9 cellular contexts compared by ENCODE assay signal in genomic region chr10:101120520-101120883, GRCh38. TPM values are rescaled to one million over a fixed set of nuclear protein-coding genes. Genes with fewer than 3 reads are reported as not detected.
DNase-seq lines count a peak whose midpoint lies in the region; TF ChIP-seq lines count a peak whose summit lies in the region.
"Had no signal": no experiment of that assay in that cellular context is flagged by ENCODE, and none has a peak within 500 bp of the region (broad histone marks: within the 10 kb centered on the region; RNA-seq: fewer than 3 reads in every experiment).

No MANE protein-coding gene starts in this region.

- H3K9me3 ChIP-seq in BLaER1 treated with 17β-estradiol and CSF1 and Interleukin-3, amounts not matched to agents 10 nM and 100 nM (replicated peaks in 1 of 11): peaks cover 0 to 5% (median 0%) of the 10 kb centered on the region in 11 experiments; a peak in 2 of 22 replicates
- H3K9me3 ChIP-seq in duodenal mucosa (ENCODE audit: control insufficient read depth in 1 of 2, low read length in 2 of 2) (no peaks in the 10 kb centered on the region), SJCRH30 (replicated peaks) (no peaks in the 10 kb centered on the region)

- no peak overlapping the region for H3K27ac Mint-ChIP-seq in nephron progenitor cell

- H3K36me3 ChIP-seq in BLaER1 treated with 17β-estradiol and CSF1 and Interleukin-3, amounts not matched to agents 10 nM and 100 nM: no peaks in the 10 kb centered on the region
- H3K36me3 ChIP-seq in duodenal mucosa (ENCODE audit: control insufficient read depth in 1 of 2, insufficient read depth in 2 of 2, low read length in 2 of 2) (no peaks in the 10 kb centered on the region), SJCRH30 (no peaks in the 10 kb centered on the region)

- DNase-seq in NB4 (ENCODE audit: low read depth): no peak
- DNase-seq in nephron progenitor cell: no peak
- no peak for DNase-seq in SJCRH30
- DNase-seq in OCI-M2 (lab: John Stamatoyannopoulos, UW; ENCODE audit: unreplicated experiment): no peak
- DNase-seq in NAMALWA (ENCODE audit: low spot score): no peak
- DNase-seq in stimulated activated CD4-positive, alpha-beta T cell treated with anti-CD3 and anti-CD28 coated beads, Interleukin-4, amount 100 ng/mL, for 24 hours: no peak
- DNase-seq: RPMI8226 had no signal

- H3K36me3 Mint-ChIP-seq in nephron progenitor cell (ENCODE audit: low read depth): no peaks in the 10 kb centered on the region

- H3K4me3 Mint-ChIP-seq in nephron progenitor cell: peak overlapping the region; percentile 72

- H3K4me2 ChIP-seq in BLaER1 treated with 17β-estradiol and CSF1 and Interleukin-3, amounts not matched to agents 10 nM and 100 nM: peak overlapping the region in 6 of 11 experiments; percentile 68 to 93 (median 83); a peak in 12 of 22 replicates

- H3K27me3 ChIP-seq in BLaER1 treated with 17β-estradiol and CSF1 and Interleukin-3, amounts not matched to agents 10 nM and 100 nM: peaks cover 65 to 85% (median 75%) of the 10 kb centered on the region in 11 experiments
- H3K27me3 ChIP-seq in duodenal mucosa (ENCODE audit: control insufficient read depth in 1 of 2, insufficient read depth in 2 of 2, low read length in 2 of 2) (peaks cover 25 to 45% of the 10 kb centered on the region in 2 donors), SJCRH30 (peaks cover 53% of the 10 kb centered on the region)

- peak overlapping the region in 4 of 10 experiments; percentile 41 to 60 (median 52); a peak in 4 of 20 replicates for H3K4me3 ChIP-seq in BLaER1 treated with 17β-estradiol and CSF1 and Interleukin-3, amounts not matched to agents 10 nM and 100 nM
- peak overlapping the region; percentile 54 for H3K4me3 ChIP-seq in NB4 (ENCODE audit: low read depth, low read length)
- H3K4me3 ChIP-seq in duodenal mucosa (ENCODE audit: low read depth in 1 of 2, low read length in 2 of 2): peak overlapping the region; percentile 74 to 85
- no peak overlapping the region for H3K4me3 ChIP-seq in SJCRH30

- H3K4me1 ChIP-seq in BLaER1 treated with 17β-estradiol and CSF1 and Interleukin-3, amounts not matched to agents 10 nM and 100 nM: peaks cover 30 to 50% (median 36%) of the 10 kb centered on the region in 10 experiments
- H3K4me1 ChIP-seq in duodenal mucosa (ENCODE audit: control insufficient read depth in 1 of 2, insufficient read depth in 2 of 2, low read length in 2 of 2) (peaks cover 30 to 35% of the 10 kb centered on the region in 2 donors), SJCRH30 (0 out of 2 replicates have a peak, but pooled peaks cover 4% of the 10 kb centered on the region)

- H4K20me1 ChIP-seq in BLaER1 treated with 17β-estradiol and CSF1 and Interleukin-3, amounts not matched to agents 10 nM and 100 nM: peaks cover 0 to 55% (median 45%) of the 10 kb centered on the region in 11 experiments; a peak in 15 of 22 replicates

- peaks cover 100% of the 10 kb centered on the region for H3K27me3 Mint-ChIP-seq in nephron progenitor cell (ENCODE audit: low read depth, poor library complexity)

- H3K9ac ChIP-seq in BLaER1 treated with 17β-estradiol and CSF1 and Interleukin-3, amounts not matched to agents 10 nM and 100 nM: no peak overlapping the region
- H3K9ac ChIP-seq in duodenal mucosa (ENCODE audit: low read depth in 1 of 2, low read length in 2 of 2): peak overlapping the region in 1 of 2 donors; percentile 70

- H3K4me1 Mint-ChIP-seq in nephron progenitor cell: peaks cover 25% of the 10 kb centered on the region

- TF ChIP-seq CTCF in NB4 (IDR thresholded peaks at IDR 0.05; ENCODE audit: low read depth, low read length) (no peak), nephron progenitor cell (IDR thresholded peaks at IDR 0.05) (no peak)

- H3K9me3 Mint-ChIP-seq in nephron progenitor cell: peaks cover 4% of the 10 kb centered on the region

- no peak for TF ChIP-seq POLR2A in NB4 (IDR thresholded peaks at IDR 0.05; ENCODE audit: extremely low read depth, insufficient read length)

- H3K27ac ChIP-seq in BLaER1 treated with 17β-estradiol and CSF1 and Interleukin-3, amounts not matched to agents 10 nM and 100 nM: no peak overlapping the region
- H3K27ac ChIP-seq in duodenal mucosa (ENCODE audit: low read depth, low read length) (no peak overlapping the region), SJCRH30 (no peak overlapping the region)

RNA-seq across cellular contexts. Expression of gene TLX1, which starts 10.6 kb away (rescaled TPM):
- total RNA-seq in SJCRH30 (2014; rRNA removed; shearing (Covaris generic)): not detected in 2 replicates

RNA-seq across cellular contexts. Expression of gene KAZALD1, which starts 58.7 kb away (rescaled TPM):
- total RNA-seq in SJCRH30 (2014; rRNA removed; shearing (Covaris generic)): 55.7 and 58.1 TPM in 2 replicates
